ENCODE assay signal across 1 cellular context in the genomic region with DNA sequence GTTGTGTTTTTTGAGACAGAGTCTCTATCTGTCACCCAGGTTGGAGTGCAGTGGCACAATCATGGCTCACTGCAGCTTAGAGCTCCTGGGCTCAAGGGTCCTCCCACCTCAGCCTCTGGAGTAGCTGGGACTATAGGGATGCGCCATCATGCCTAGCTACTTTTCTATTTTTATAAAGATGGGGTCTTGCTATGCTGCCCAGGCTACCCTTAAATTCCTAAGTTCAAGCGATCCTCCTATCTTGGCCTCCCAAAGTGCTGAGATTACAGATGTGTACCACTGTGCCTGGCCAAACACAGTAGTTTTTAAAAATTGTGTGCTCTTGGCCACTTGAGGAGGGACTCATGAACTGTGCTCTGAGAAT.
TF ChIP-seq lines count a peak whose summit lies in the region.

No MANE protein-coding gene starts in this region.

TF ChIP-seq in WTC11, 78 proteins besides CTCF, POLR2A, EP300 and RAD21 (continued from another document):
- TF ChIP-seq, protein P1, sequence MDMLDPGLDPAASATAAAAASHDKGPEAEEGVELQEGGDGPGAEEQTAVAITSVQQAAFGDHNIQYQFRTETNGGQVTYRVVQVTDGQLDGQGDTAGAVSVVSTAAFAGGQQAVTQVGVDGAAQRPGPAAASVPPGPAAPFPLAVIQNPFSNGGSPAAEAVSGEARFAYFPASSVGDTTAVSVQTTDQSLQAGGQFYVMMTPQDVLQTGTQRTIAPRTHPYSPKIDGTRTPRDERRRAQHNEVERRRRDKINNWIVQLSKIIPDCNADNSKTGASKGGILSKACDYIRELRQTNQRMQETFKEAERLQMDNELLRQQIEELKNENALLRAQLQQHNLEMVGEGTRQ (CRISPR knock-in tag; IDR thresholded peaks at IDR 0.05), result no peak
- TF ChIP-seq, protein P2, sequence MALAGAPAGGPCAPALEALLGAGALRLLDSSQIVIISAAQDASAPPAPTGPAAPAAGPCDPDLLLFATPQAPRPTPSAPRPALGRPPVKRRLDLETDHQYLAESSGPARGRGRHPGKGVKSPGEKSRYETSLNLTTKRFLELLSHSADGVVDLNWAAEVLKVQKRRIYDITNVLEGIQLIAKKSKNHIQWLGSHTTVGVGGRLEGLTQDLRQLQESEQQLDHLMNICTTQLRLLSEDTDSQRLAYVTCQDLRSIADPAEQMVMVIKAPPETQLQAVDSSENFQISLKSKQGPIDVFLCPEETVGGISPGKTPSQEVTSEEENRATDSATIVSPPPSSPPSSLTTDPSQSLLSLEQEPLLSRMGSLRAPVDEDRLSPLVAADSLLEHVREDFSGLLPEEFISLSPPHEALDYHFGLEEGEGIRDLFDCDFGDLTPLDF (CRISPR knock-in tag; IDR thresholded peaks at IDR 0.05), result no peak
- TF ChIP-seq, protein P3, sequence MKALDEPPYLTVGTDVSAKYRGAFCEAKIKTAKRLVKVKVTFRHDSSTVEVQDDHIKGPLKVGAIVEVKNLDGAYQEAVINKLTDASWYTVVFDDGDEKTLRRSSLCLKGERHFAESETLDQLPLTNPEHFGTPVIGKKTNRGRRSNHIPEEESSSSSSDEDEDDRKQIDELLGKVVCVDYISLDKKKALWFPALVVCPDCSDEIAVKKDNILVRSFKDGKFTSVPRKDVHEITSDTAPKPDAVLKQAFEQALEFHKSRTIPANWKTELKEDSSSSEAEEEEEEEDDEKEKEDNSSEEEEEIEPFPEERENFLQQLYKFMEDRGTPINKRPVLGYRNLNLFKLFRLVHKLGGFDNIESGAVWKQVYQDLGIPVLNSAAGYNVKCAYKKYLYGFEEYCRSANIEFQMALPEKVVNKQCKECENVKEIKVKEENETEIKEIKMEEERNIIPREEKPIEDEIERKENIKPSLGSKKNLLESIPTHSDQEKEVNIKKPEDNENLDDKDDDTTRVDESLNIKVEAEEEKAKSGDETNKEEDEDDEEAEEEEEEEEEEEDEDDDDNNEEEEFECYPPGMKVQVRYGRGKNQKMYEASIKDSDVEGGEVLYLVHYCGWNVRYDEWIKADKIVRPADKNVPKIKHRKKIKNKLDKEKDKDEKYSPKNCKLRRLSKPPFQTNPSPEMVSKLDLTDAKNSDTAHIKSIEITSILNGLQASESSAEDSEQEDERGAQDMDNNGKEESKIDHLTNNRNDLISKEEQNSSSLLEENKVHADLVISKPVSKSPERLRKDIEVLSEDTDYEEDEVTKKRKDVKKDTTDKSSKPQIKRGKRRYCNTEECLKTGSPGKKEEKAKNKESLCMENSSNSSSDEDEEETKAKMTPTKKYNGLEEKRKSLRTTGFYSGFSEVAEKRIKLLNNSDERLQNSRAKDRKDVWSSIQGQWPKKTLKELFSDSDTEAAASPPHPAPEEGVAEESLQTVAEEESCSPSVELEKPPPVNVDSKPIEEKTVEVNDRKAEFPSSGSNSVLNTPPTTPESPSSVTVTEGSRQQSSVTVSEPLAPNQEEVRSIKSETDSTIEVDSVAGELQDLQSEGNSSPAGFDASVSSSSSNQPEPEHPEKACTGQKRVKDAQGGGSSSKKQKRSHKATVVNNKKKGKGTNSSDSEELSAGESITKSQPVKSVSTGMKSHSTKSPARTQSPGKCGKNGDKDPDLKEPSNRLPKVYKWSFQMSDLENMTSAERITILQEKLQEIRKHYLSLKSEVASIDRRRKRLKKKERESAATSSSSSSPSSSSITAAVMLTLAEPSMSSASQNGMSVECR (CRISPR knock-in tag; IDR thresholded peaks at IDR 0.05; ENCODE audit: borderline replicate concordance), result no peak
- TF ChIP-seq, protein P4, sequence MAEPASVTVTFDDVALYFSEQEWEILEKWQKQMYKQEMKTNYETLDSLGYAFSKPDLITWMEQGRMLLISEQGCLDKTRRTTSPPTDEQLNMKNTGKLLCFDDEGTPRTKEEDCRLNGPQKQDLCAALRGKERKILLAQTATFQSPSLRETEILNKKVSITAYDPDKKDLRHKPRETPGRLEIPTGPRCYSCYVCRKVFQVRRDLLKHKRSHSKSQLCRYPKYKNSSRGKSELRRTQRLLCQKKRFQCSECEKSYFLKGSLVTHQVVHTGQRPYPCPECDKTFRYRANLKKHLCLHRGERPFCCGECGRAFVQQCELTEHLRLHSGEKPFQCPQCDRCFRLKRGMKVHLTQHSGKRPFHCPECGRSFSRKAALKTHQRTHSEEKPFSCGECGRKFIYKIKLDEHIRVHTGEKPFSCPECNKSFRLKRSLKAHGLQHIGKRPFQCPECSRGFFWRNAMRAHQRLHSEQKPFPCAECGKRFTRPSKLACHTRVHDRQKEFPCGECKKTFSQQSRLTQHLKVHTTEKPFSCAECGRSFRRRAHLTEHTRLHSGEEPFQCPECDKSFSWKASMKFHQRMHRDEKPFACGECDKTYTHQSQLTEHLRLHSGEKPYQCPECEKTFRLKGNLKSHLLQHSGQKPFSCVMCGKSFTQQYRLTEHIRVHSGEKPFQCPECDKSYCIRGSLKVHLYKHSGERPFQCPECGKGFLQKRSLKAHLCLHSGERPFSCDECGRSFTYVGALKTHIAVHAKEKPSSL (CRISPR knock-in tag; conservative IDR thresholded peaks at IDR 0.05), result no peak
- TF ChIP-seq, protein P5, sequence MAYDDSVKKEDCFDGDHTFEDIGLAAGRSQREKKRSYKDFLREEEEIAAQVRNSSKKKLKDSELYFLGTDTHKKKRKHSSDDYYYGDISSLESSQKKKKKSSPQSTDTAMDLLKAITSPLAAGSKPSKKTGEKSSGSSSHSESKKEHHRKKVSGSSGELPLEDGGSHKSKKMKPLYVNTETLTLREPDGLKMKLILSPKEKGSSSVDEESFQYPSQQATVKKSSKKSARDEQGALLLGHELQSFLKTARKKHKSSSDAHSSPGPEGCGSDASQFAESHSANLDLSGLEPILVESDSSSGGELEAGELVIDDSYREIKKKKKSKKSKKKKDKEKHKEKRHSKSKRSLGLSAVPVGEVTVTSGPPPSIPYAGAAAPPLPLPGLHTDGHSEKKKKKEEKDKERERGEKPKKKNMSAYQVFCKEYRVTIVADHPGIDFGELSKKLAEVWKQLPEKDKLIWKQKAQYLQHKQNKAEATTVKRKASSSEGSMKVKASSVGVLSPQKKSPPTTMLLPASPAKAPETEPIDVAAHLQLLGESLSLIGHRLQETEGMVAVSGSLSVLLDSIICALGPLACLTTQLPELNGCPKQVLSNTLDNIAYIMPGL (CRISPR knock-in tag; IDR thresholded peaks at IDR 0.05), result no peak
- TF ChIP-seq GRHL2 (CRISPR knock-in tag; IDR thresholded peaks at IDR 0.05; ENCODE audit: insufficient replicate concordance, severe bottlenecking), result no peak
TF ChIP-seq in WTC11: peak in this region for 0.
